In genomic region chr12:87280356-87280755, GRCh38 we compare ENCODE assay signal across 10 cellular contexts.
A peak's percentile ranks its signal among the peaks of the same experiment; 100 is the strongest.
DNase-seq lines count a peak whose midpoint lies in the region; ATAC-seq and TF ChIP-seq lines count a peak whose summit lies in the region.
"Had no signal": no experiment of that assay in that cellular context is flagged by ENCODE, and none has a peak within 500 bp of the region (broad histone marks: within the 10 kb centered on the region; RNA-seq: fewer than 3 reads in every experiment).

No MANE protein-coding gene starts in this region.

- no peaks in the 10 kb centered on the region for H3K79me2 ChIP-seq in DOHH2 (ENCODE audit: control insufficient read depth, low read length)

- H3K9me3 ChIP-seq in DOHH2 (ENCODE audit: control insufficient read depth, insufficient read depth, low read length) (no peaks in the 10 kb centered on the region), tibial artery (no peaks in the 10 kb centered on the region)

- no peaks in the 10 kb centered on the region for H3F3A ChIP-seq in DOHH2 (ENCODE audit: control insufficient read depth, insufficient read depth)

- no peaks in the 10 kb centered on the region for H3K27me3 ChIP-seq in DOHH2 (ENCODE audit: control insufficient read depth, low read length)
- no peaks in the 10 kb centered on the region for H3K27me3 ChIP-seq in tibial artery

- H3K4me1 ChIP-seq in DOHH2 (ENCODE audit: control insufficient read depth, low read length) (peaks cover 9% of the 10 kb centered on the region), tibial artery (no peaks in the 10 kb centered on the region)

- DNase-seq in Jurkat, Clone E6-1 (ENCODE audit: low read depth, low spot score), result no peak
- DNase-seq in activated CD4-positive, alpha-beta T cell treated with anti-CD3 and anti-CD28 coated beads, Interleukin-2, amount 50 U/mL, for 1 hour, result no peak
- no peak for DNase-seq in tibial artery
- DNase-seq in NCI-H345 (lab: John Stamatoyannopoulos, UW), result no peak
- DNase-seq in DMS79 (lab: John Stamatoyannopoulos, UW), result no peak
- DNase-seq: caudate nucleus, NCI-H2081 treated with DMSO at 0.1 percent for 48 hours had no signal

- H3K4me2 ChIP-seq in DOHH2 (ENCODE audit: low read length), result peak overlapping the region; percentile 33; the same call in 1 of the 2 replicates

- no peaks in the 10 kb centered on the region for H4K20me1 ChIP-seq in DOHH2 (ENCODE audit: control insufficient read depth, insufficient read depth, low read depth, low read length)

- H3K4me3 ChIP-seq in DOHH2 (ENCODE audit: low read length) (0 out of 2 replicates have a peak overlapping the region, but pooled peaks have one; percentile 5), tibial artery (no peak overlapping the region)
- peak overlapping the region; percentile 8 for H3K4me3 ChIP-seq in Jurkat, Clone E6-1 (ENCODE audit: low read length)

- intact Hi-C loops in tibial artery (cut with DNase I; ENCODE audit: low total_unique reads), result no loop called here

- H3K9me2 ChIP-seq in DOHH2 (replicated peaks; ENCODE audit: control insufficient read depth, low read length), result no peaks in the 10 kb centered on the region

- H3K27ac ChIP-seq in DOHH2 (ENCODE audit: low read depth, low read length), result no peak overlapping the region
- H3K27ac ChIP-seq in tibial artery, result no peak overlapping the region

- H3K36me3 ChIP-seq in DOHH2 (ENCODE audit: control insufficient read depth, low read length) (no peaks in the 10 kb centered on the region), tibial artery (no peaks in the 10 kb centered on the region)

- no peak for TF ChIP-seq CTCF in DOHH2 (IDR thresholded peaks at IDR 0.05; ENCODE audit: low read depth, low read length, poor library complexity, severe bottlenecking)
- TF ChIP-seq CTCF in tibial artery (IDR thresholded peaks at IDR 0.05), result no peak

- ATAC-seq in GM19452 (IDR thresholded peaks at IDR 0.05; ENCODE audit: unreplicated experiment) (peak; percentile 83), HG02938 (IDR thresholded peaks at IDR 0.05; ENCODE audit: unreplicated experiment) (peak; percentile 86)

Comparison
In these comparisons a context has a peak if more than half of its experiments do, and no peak if none do; other contexts are left out.
1. H3K4me3 ChIP-seq: peak in DOHH2 (single experiment) and Jurkat, Clone E6-1 (single experiment); none in tibial artery (0 of 2).